25 cellular contexts compared by ENCODE assay signal in the genomic region with DNA sequence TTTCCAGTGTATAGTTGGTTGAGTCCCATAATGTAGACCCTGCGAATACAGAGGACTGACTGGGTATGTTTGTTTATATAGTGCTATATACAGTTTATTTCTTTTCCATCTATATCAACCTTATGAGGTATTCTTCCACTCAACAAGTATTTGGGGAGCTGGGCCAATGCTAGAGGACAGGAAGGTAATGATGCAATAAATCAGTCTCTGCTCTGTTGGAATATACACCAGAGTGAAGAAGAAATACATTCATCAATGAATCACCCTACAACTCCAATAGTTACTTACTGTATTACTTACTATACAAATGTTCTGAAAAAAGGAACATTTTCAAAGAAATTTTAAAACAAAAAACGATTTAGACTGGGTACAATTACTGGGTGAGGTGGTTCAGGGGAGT. TPM values are rescaled to one million over a fixed set of nuclear protein-coding genes. Genes with fewer than 3 reads are reported as not detected.
"Had no signal": no experiment of that assay in that cellular context is flagged by ENCODE, and none has a peak within 500 bp of the region (broad histone marks: within the 10 kb centered on the region; RNA-seq: fewer than 3 reads in every experiment).

No MANE protein-coding gene starts in this region.

- H3K27me3 ChIP-seq: testis, uterus had no signal

- H3K27ac Mint-ChIP-seq: activated B cell treated with CpG ODN at 0.5 μM for 24 hours; activated CD4-positive, alpha-beta T cell treated with anti-CD3 and anti-CD28 coated beads for 36 hours; activated naive CD8-positive, alpha-beta T cell treated with anti-CD3 and anti-CD28 coated beads for 36 hours; T-helper 1 cell treated with Interleukin-12 subunit alpha and Interleukin-12 subunit beta and Interleukin-4 antibody, amounts not matched to agents 30 μg/mL and 1 μg/mL, for 36 hours had no signal

- H3K4me3 ChIP-seq: cardiac muscle cell, testis, uterus had no signal

- H3K9me3 Mint-ChIP-seq: activated B cell treated with CpG ODN at 0.5 μM for 24 hours; activated naive CD8-positive, alpha-beta T cell treated with anti-CD3 and anti-CD28 coated beads for 36 hours; T-helper 1 cell treated with Interleukin-12 subunit alpha and Interleukin-12 subunit beta and Interleukin-4 antibody, amounts not matched to agents 30 μg/mL and 1 μg/mL, for 36 hours had no signal

- H3K36me3 ChIP-seq: cardiac muscle cell, uterus had no signal

- H3K9me3 ChIP-seq: testis, uterus had no signal

- H3K4me3 Mint-ChIP-seq: activated B cell treated with CpG ODN at 0.5 μM for 24 hours; activated CD4-positive, alpha-beta T cell treated with anti-CD3 and anti-CD28 coated beads for 36 hours; activated naive CD8-positive, alpha-beta T cell treated with anti-CD3 and anti-CD28 coated beads for 36 hours; activated T-cell treated with anti-CD3 and anti-CD28 coated beads, Interleukin-2, amount 50 U/mL, for 4 hours; T-helper 1 cell treated with Interleukin-12 subunit alpha and Interleukin-12 subunit beta and Interleukin-4 antibody, amounts not matched to agents 30 μg/mL and 1 μg/mL, for 36 hours had no signal

- FAIRE-seq: frontal cortex, islet of Langerhans had no signal

- ATAC-seq: activated CD4-positive, alpha-beta T cell treated with anti-CD3 and anti-CD28 coated beads for 36 hours; activated T-cell treated with anti-CD3 and anti-CD28 coated beads, Interleukin-2, amount 50 U/mL, for 4 hours; left ventricle myocardium superior; sciatic nerve had no signal

- DNase-seq: activated B cell treated with CpG ODN at 0.5 μM for 24 hours; activated CD4-positive, alpha-beta T cell treated with anti-CD3 and anti-CD28 coated beads for 36 hours; activated CD4-positive, alpha-beta T cell treated with anti-CD3 and anti-CD28 coated beads, Interleukin-2, amount 50 U/mL, for 4 hours; activated CD8-positive, alpha-beta memory T cell treated with anti-CD3 and anti-CD28 coated beads, Interleukin-2, amount 50 U/mL, for 48 hours; activated naive CD4-positive, alpha-beta T cell treated with Interleukin-2 at 50 U/mL for 16 hours; activated naive CD8-positive, alpha-beta T cell treated with anti-CD3 and anti-CD28 coated beads for 36 hours; activated T-cell treated with anti-CD3 and anti-CD28 coated beads, Interleukin-2, amount 50 U/mL, for 4 hours; amniotic stem cell; hippocampal formation; left ventricle myocardium superior; occipital lobe; posterior cingulate gyrus; stimulated activated CD4-positive, alpha-beta T cell treated with anti-CD3 and anti-CD28 coated beads, Interleukin-2, amount 100 ng/mL, for 48 hours; stimulated activated CD8-positive, alpha-beta memory T cell treated with anti-CD3 and anti-CD28 coated beads, Interleukin-4, amount 100 ng/mL, for 48 hours; stimulated activated naive CD4-positive, alpha-beta T cell; T1000; testis; trophoblast cell; uterus had no signal

- H3K27ac ChIP-seq: cardiac muscle cell, testis, uterus had no signal

- H3K4me1 ChIP-seq: testis, uterus had no signal

RNA-seq across cellular contexts. Expression of gene ARSJ, which starts 2.1 kb away (rescaled TPM):
- total RNA-seq: activated B cell treated with CpG ODN at 0.5 μM for 24 hours; activated CD8-positive, alpha-beta memory T cell treated with anti-CD3 and anti-CD28 coated beads for 36 hours; activated naive CD8-positive, alpha-beta T cell treated with anti-CD3 and anti-CD28 coated beads for 36 hours had no signal
- polyA plus RNA-seq: cardiac muscle cell had no signal
